Comparison of ENCODE assay signal across 11 cellular contexts in genomic region chr5:32163785-32164184, GRCh38. TPM values are rescaled to one million over a fixed set of nuclear protein-coding genes. Genes with fewer than 3 reads are reported as not detected.
A peak's percentile ranks its signal among the peaks of the same experiment; 100 is the strongest.
DNase-seq lines count a peak whose midpoint lies in the region; ATAC-seq and TF ChIP-seq lines count a peak whose summit lies in the region.
"Had no signal": no experiment of that assay in that cellular context is flagged by ENCODE, and none has a peak within 500 bp of the region (broad histone marks: within the 10 kb centered on the region; RNA-seq: fewer than 3 reads in every experiment).

No MANE protein-coding gene starts in this region.

- H3K9me3 Mint-ChIP-seq in glutamatergic neuron (ENCODE audit: unreplicated experiment), result peaks cover 2% of the 10 kb centered on the region

- TF ChIP-seq CTCF in GM13977 (IDR thresholded peaks at IDR 0.05; ENCODE audit: extremely low read depth, insufficient read depth, missing control alignments), result no peak
- no peak for TF ChIP-seq CTCF in esophagus muscularis mucosa (IDR thresholded peaks at IDR 0.05)
- TF ChIP-seq CTCF in glutamatergic neuron (IDR thresholded peaks at IDR 0.05; ENCODE audit: partially characterized antibody, unreplicated experiment), result no peak

- H3K4me3 ChIP-seq in esophagus muscularis mucosa, result peak overlapping the region in 1 of 4 donors; percentile 10
- H3K4me3 ChIP-seq: ascending aorta had no signal

- peaks cover 5% of the 10 kb centered on the region for H3K36me3 Mint-ChIP-seq in glutamatergic neuron (ENCODE audit: unreplicated experiment)

- no peak for TF ChIP-seq POLR2A in esophagus muscularis mucosa (IDR thresholded peaks at IDR 0.05; ENCODE audit: low read depth)

- no peaks in the 10 kb centered on the region for H3K27me3 ChIP-seq in esophagus muscularis mucosa
- H3K27me3 ChIP-seq: ascending aorta had no signal

- DNase-seq in GM13977 (ENCODE audit: low spot score), result peak; percentile 29
- DNase-seq in esophagus muscularis mucosa (ENCODE audit: extremely low spot score), result no peak
- DNase-seq in NCI-H446 treated with DMSO at 0.1 percent for 48 hours (lab: John Stamatoyannopoulos, UW), result no peak
- no peak for DNase-seq in GM19238 (ENCODE audit: insufficient read length, low spot score)
- no peak for DNase-seq in glutamatergic neuron
- DNase-seq: NCI-H1417 treated with DMSO at 0.1 percent for 48 hours; NK-92 treated with Interleukin-12 subunit alpha and Interleukin-12 subunit beta, amount 100 ng/mL, for 24 hours had no signal

- TF ChIP-seq EP300 in esophagus muscularis mucosa (IDR thresholded peaks at IDR 0.05), result no peak

- H3K4me3 Mint-ChIP-seq in glutamatergic neuron (ENCODE audit: unreplicated experiment), result no peak overlapping the region

- peaks cover 0 to 17% (median 7%) of the 10 kb centered on the region in 4 donors for H3K36me3 ChIP-seq in esophagus muscularis mucosa

- no peak overlapping the region for H3K27ac Mint-ChIP-seq in glutamatergic neuron (ENCODE audit: unreplicated experiment)

- peak; percentile 58 for ATAC-seq in GM21381 (IDR thresholded peaks at IDR 0.05; ENCODE audit: unreplicated experiment)
- ATAC-seq in HG03439 (IDR thresholded peaks at IDR 0.05; ENCODE audit: unreplicated experiment), result peak; percentile 50
- no peak for ATAC-seq in HG02970 (IDR thresholded peaks at IDR 0.05; ENCODE audit: low FRiP score, unreplicated experiment)

- peak overlapping the region; percentile 7 to 100 (median 98) for H3K27ac ChIP-seq in esophagus muscularis mucosa (replicated peaks in 1 of 4)
- H3K27ac ChIP-seq: ascending aorta had no signal

- H3K9me3 ChIP-seq in esophagus muscularis mucosa, result no peaks in the 10 kb centered on the region
- H3K9me3 ChIP-seq: ascending aorta had no signal

- in situ Hi-C loops in GM13977 (cut with MboI; ENCODE audit: low pct_unique_long_range_greater_than_20kb, low sequenced_read_pairs, unreplicated experiment), result no loop called here

- peaks cover 5% of the 10 kb centered on the region for H3K4me1 Mint-ChIP-seq in glutamatergic neuron (ENCODE audit: low read depth, unreplicated experiment)

- intact Hi-C loops in esophagus muscularis mucosa (cut with DNase I), result no loop called here

- peaks cover 62 to 94% (median 83%) of the 10 kb centered on the region in 4 donors for H3K4me1 ChIP-seq in esophagus muscularis mucosa

- WGBS in esophagus muscularis mucosa, result 46% methylated on average over 2 of the region's 2 CpGs

- H3K27me3 Mint-ChIP-seq in glutamatergic neuron (ENCODE audit: unreplicated experiment), result no peaks in the 10 kb centered on the region

RNA-seq across cellular contexts. Expression of gene GOLPH3, which starts 10.3 kb away (rescaled TPM):
- 100 to 1,000 TPM; 149 to 277 (median 187) TPM for total RNA-seq in esophagus muscularis mucosa
- 68.5 TPM for total RNA-seq in glutamatergic neuron (ENCODE audit: unreplicated experiment)
